ENCODE assay signal across 18 cellular contexts in genomic region chr13:97944396-97945029, GRCh38. TPM values are rescaled to one million over a fixed set of nuclear protein-coding genes. Genes with fewer than 3 reads are reported as not detected.
DNase-seq lines count a peak whose midpoint lies in the region; TF ChIP-seq lines count a peak whose summit lies in the region.
"Had no signal": no experiment of that assay in that cellular context is flagged by ENCODE, and none has a peak within 500 bp of the region (broad histone marks: within the 10 kb centered on the region; RNA-seq: fewer than 3 reads in every experiment).

No MANE protein-coding gene starts in this region.

- no peak for TF ChIP-seq CTCF in fibroblast of the aortic adventitia (IDR thresholded peaks at IDR 0.05; ENCODE audit: insufficient read depth, low read length)

- in situ Hi-C loops in ACHN (cut with HindIII; ENCODE audit: low pct_ligation_motif_present, low pct_unique_long_range_greater_than_20kb, low sequenced_read_pairs): no loop called here

- DNase-seq in DMS79 (lab: John Stamatoyannopoulos, UW): peak; percentile 10
- peak; percentile 57 for DNase-seq in LHCN-M2 (ENCODE audit: low read depth)
- peak; percentile 9 for DNase-seq in amniotic stem cell (lab: John Stamatoyannopoulos, UW)
- DNase-seq in fibroblast of the aortic adventitia (ENCODE audit: low read depth): peak; percentile 60
- DNase-seq in NCI-H2227 (lab: John Stamatoyannopoulos, UW; ENCODE audit: unreplicated experiment): no peak
- no peak for DNase-seq in ACHN
- DNase-seq in NK-92 (lab: John Stamatoyannopoulos, UW; ENCODE audit: unreplicated experiment): no peak
- no peak for DNase-seq in iPS-NIHi7 (ENCODE audit: extremely low spot score)
- DNase-seq: activated CD8-positive, alpha-beta memory T cell treated with anti-CD3 and anti-CD28 coated beads for 24 hours; AML-193; body of pancreas; endodermal cell; NCI-H1092 treated with DMSO at 0.1 percent for 48 hours; OCI-M1; stimulated activated naive CD4-positive, alpha-beta T cell treated with Interleukin-2 at 50 U/mL for 16 hours; T-helper 1 cell; upper lobe of right lung had no signal

- no peak overlapping the region for H3K4me3 ChIP-seq in fibroblast of the aortic adventitia (ENCODE audit: low read depth, low read length)
- H3K4me3 ChIP-seq: body of pancreas, GM23338, upper lobe of right lung had no signal

RNA-seq across cellular contexts. Expression of gene IPO5, which starts 9.0 kb away (rescaled TPM):
- total RNA-seq in LHCN-M2 (2014; rRNA removed) (204 and 212 TPM in 2 replicates), fibroblast of the aortic adventitia (ENCODE audit: low replicate concordance) (212 and 286 TPM in 2 replicates)
- polyA plus RNA-seq in LHCN-M2 (2012): 108 TPM

Comparison
In these comparisons a context has a peak if more than half of its experiments do, and no peak if none do; other contexts are left out.
1. DNase-seq: peak in DMS79 (single experiment), LHCN-M2 (single experiment), amniotic stem cell (single experiment) and fibroblast of the aortic adventitia (single experiment); none in NCI-H2227 (single experiment), ACHN (single experiment), NK-92 (single experiment) and iPS-NIHi7 (single experiment).